In the genomic region with DNA sequence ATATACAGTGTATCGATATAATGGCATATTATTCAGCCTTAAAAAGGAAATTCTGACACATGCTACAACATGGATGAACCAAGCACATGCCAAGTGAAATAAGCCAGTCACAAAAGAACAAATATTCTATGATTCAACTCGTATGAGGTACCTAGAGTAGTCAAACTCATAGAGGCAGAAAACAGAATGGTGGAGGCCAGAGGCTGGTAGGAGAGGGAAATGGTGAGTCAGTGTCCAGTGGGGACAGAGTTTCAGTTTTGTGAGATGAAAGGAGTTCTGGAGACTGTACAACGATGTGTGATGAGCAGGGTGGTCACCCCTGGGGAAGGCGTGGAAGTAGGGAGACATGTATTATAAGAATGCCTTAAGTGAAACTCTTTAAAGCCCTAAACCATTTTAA, we compare ENCODE assay signal across 26 cellular contexts. TPM values are rescaled to one million over a fixed set of nuclear protein-coding genes. Genes with fewer than 3 reads are reported as not detected.
DNase-seq lines count a peak whose midpoint lies in the region; ATAC-seq and TF ChIP-seq lines count a peak whose summit lies in the region.
"Had no signal": no experiment of that assay in that cellular context is flagged by ENCODE, and none has a peak within 500 bp of the region (broad histone marks: within the 10 kb centered on the region; RNA-seq: fewer than 3 reads in every experiment).

No MANE protein-coding gene starts in this region.

- no peak overlapping the region for H3K4me3 ChIP-seq in Panc1 (ENCODE audit: low read depth in 2 of 2, low read length in 2 of 2)
- no peak overlapping the region for H3K4me3 ChIP-seq in HAP-1
- H3K4me3 ChIP-seq in GM23338, result no peak overlapping the region
- H3K4me3 ChIP-seq: GM23248, hepatocyte, SJCRH30, skin epidermis had no signal

- CTCF ChIA-PET in Panc1 (lab: Charles Lee), result no interaction called here

- no peaks in the 10 kb centered on the region for H3K4me1 ChIP-seq in Panc1 (ENCODE audit: control insufficient read depth, insufficient read depth, low read length)
- no peaks in the 10 kb centered on the region for H3K4me1 ChIP-seq in HAP-1
- no peaks in the 10 kb centered on the region for H3K4me1 ChIP-seq in GM23338 (ENCODE audit: insufficient read depth)

- peak; percentile 51 to 53 for DNase-seq in activated T-cell treated with anti-CD3 and anti-CD28 coated beads, Interleukin-2, amount 50 U/mL, for 72 hours
- DNase-seq in activated T-cell treated with anti-CD3 and anti-CD28 coated beads for 4 hours (no peak), Panc1 (ENCODE audit: low read depth, low spot score) (no peak), endothelial cell (ENCODE audit: low spot score) (no peak), HAP-1 (ENCODE audit: low spot score in 2 of 2) (no peak), GM23338 (ENCODE audit: low spot score) (no peak)
- DNase-seq in stimulated activated effector memory CD8-positive, alpha-beta T cell treated with anti-CD3 and anti-CD28 coated beads, Interleukin-12 subunit alpha, Interleukin-12 subunit beta, amount 100 ng/mL, for 72 hours (ENCODE audit: low spot score in 2 of 2), result no peak
- DNase-seq: amygdala; dermis blood vessel endothelial cell; DMS79; foreskin fibroblast; GM23248; KG1; NCI-H187; NCI-H226; NCI-H774; OCI-M1; SJCRH30; stimulated activated CD4-positive, alpha-beta T cell treated with anti-CD3 and anti-CD28 coated beads, Interleukin-2, amount 100 ng/mL, for 48 hours; trophoblast cell had no signal

- H3K36me3 ChIP-seq in Panc1 (ENCODE audit: control insufficient read depth, insufficient read depth, low read length), result no peaks in the 10 kb centered on the region
- no peaks in the 10 kb centered on the region for H3K36me3 ChIP-seq in HAP-1 (replicated peaks)
- H3K36me3 ChIP-seq in GM23338 (ENCODE audit: insufficient read depth), result no peaks in the 10 kb centered on the region
- H3K36me3 ChIP-seq: SJCRH30 had no signal

- no peaks in the 10 kb centered on the region for H3K9me3 Mint-ChIP-seq in activated T-cell treated with anti-CD3 and anti-CD28 coated beads, Interleukin-2, amount 50 U/mL, for 72 hours
- H3K9me3 Mint-ChIP-seq in activated naive CD4-positive, alpha-beta T cell treated with anti-CD3 and anti-CD28 coated beads, Interleukin-2, amount 50 U/mL, for 24 hours, result no peaks in the 10 kb centered on the region
- H3K9me3 Mint-ChIP-seq in stimulated activated effector memory CD8-positive, alpha-beta T cell treated with anti-CD3 and anti-CD28 coated beads, Interleukin-12 subunit alpha, Interleukin-12 subunit beta, amount 100 ng/mL, for 72 hours, result no peaks in the 10 kb centered on the region
- H3K9me3 Mint-ChIP-seq in endothelial cell (ENCODE audit: unreplicated experiment), result no peaks in the 10 kb centered on the region
- no peaks in the 10 kb centered on the region for H3K9me3 Mint-ChIP-seq in GM23338

- peak overlapping the region; percentile 39 for H3K27ac Mint-ChIP-seq in activated T-cell treated with anti-CD3 and anti-CD28 coated beads, Interleukin-2, amount 50 U/mL, for 72 hours
- H3K27ac Mint-ChIP-seq in activated naive CD4-positive, alpha-beta T cell treated with anti-CD3 and anti-CD28 coated beads, Interleukin-2, amount 50 U/mL, for 24 hours, result peak overlapping the region; percentile 98
- peak overlapping the region; percentile 67 for H3K27ac Mint-ChIP-seq in stimulated activated effector memory CD8-positive, alpha-beta T cell treated with anti-CD3 and anti-CD28 coated beads, Interleukin-12 subunit alpha, Interleukin-12 subunit beta, amount 100 ng/mL, for 72 hours
- no peak overlapping the region for H3K27ac Mint-ChIP-seq in endothelial cell (ENCODE audit: unreplicated experiment)
- H3K27ac Mint-ChIP-seq in GM23338, result no peak overlapping the region

- H3K27ac ChIP-seq in Panc1 (ENCODE audit: low read length) (no peak overlapping the region), GM23338 (ENCODE audit: low read depth) (no peak overlapping the region; the same call in 1 of the 2 replicates)
- H3K27ac ChIP-seq: epithelial cell of prostate, GM23248, hepatocyte, SJCRH30, skin epidermis had no signal

- no peaks in the 10 kb centered on the region for H3F3A ChIP-seq in GM23338 (replicated peaks; ENCODE audit: low read depth)

- peak overlapping the region; percentile 16 to 18 for H3K4me3 Mint-ChIP-seq in activated T-cell treated with anti-CD3 and anti-CD28 coated beads, Interleukin-2, amount 50 U/mL, for 72 hours
- H3K4me3 Mint-ChIP-seq in activated naive CD4-positive, alpha-beta T cell treated with anti-CD3 and anti-CD28 coated beads, Interleukin-2, amount 50 U/mL, for 24 hours, result peak overlapping the region; percentile 42
- H3K4me3 Mint-ChIP-seq in stimulated activated effector memory CD8-positive, alpha-beta T cell treated with anti-CD3 and anti-CD28 coated beads, Interleukin-12 subunit alpha, Interleukin-12 subunit beta, amount 100 ng/mL, for 72 hours, result no peak overlapping the region
- H3K4me3 Mint-ChIP-seq in endothelial cell (ENCODE audit: unreplicated experiment), result no peak overlapping the region
- no peak overlapping the region for H3K4me3 Mint-ChIP-seq in GM23338

- intact Hi-C loops in Panc1 (cut with micrococcal nuclease; ENCODE audit: unreplicated experiment), result no loop called here

- TF ChIP-seq CTCF in Panc1 (IDR thresholded peaks at IDR 0.05) (no peak), endothelial cell (IDR thresholded peaks at IDR 0.05; ENCODE audit: unreplicated experiment) (no peak), GM23338 (conservative IDR thresholded peaks at IDR 0.05; ENCODE audit: low read depth in 2 of 2) (no peak)

- BruUV-seq in Panc1 (replicated peaks; lab: Mats Ljungman, UMichigan), result no TSS peak

- POLR2A ChIA-PET in Panc1 (lab: Charles Lee), result no interaction called here

- H3K9me3 ChIP-seq in Panc1 (ENCODE audit: control insufficient read depth, insufficient read depth, low read depth, low read length) (no peaks in the 10 kb centered on the region), HAP-1 (no peaks in the 10 kb centered on the region)
- H3K9me3 ChIP-seq: SJCRH30 had no signal

- H3K4me2 ChIP-seq in GM23338, result no peak overlapping the region
- H3K4me2 ChIP-seq: hepatocyte had no signal

- H3K27me3 ChIP-seq in Panc1 (ENCODE audit: control insufficient read depth, insufficient read depth, low read length), result no peaks in the 10 kb centered on the region
- no peaks in the 10 kb centered on the region for H3K27me3 ChIP-seq in HAP-1 (ENCODE audit: low read depth)
- H3K27me3 ChIP-seq in GM23338 (ENCODE audit: insufficient read depth), result no peaks in the 10 kb centered on the region
- H3K27me3 ChIP-seq: hepatocyte, SJCRH30 had no signal

- no peaks in the 10 kb centered on the region; the same call in 1 of the 2 replicates for H3K9me2 ChIP-seq in GM23338 (ENCODE audit: insufficient read depth)

- peak; percentile 69 to 78 for ATAC-seq in activated T-cell treated with anti-CD3 and anti-CD28 coated beads, Interleukin-2, amount 50 U/mL, for 72 hours (replicated peaks in 1 of 2)
- ATAC-seq in Panc1, result 0 out of 2 replicates have a peak, but pooled peaks have one; percentile 45
- ATAC-seq in stimulated activated effector memory CD8-positive, alpha-beta T cell treated with anti-CD3 and anti-CD28 coated beads, Interleukin-12 subunit alpha, Interleukin-12 subunit beta, amount 100 ng/mL, for 72 hours, result peak; percentile 67
- no peak for ATAC-seq in GM23338

- peaks cover 24 to 29% of the 10 kb centered on the region in 2 donors for H3K36me3 Mint-ChIP-seq in activated T-cell treated with anti-CD3 and anti-CD28 coated beads, Interleukin-2, amount 50 U/mL, for 72 hours (ENCODE audit: insufficient read depth in 2 of 2)
- H3K36me3 Mint-ChIP-seq in activated naive CD4-positive, alpha-beta T cell treated with anti-CD3 and anti-CD28 coated beads, Interleukin-2, amount 50 U/mL, for 24 hours, result peaks cover 13% of the 10 kb centered on the region
- peaks cover 23% of the 10 kb centered on the region for H3K36me3 Mint-ChIP-seq in stimulated activated effector memory CD8-positive, alpha-beta T cell treated with anti-CD3 and anti-CD28 coated beads, Interleukin-12 subunit alpha, Interleukin-12 subunit beta, amount 100 ng/mL, for 72 hours
- H3K36me3 Mint-ChIP-seq in endothelial cell (ENCODE audit: low read depth, unreplicated experiment) (peaks cover 3% of the 10 kb centered on the region), GM23338 (ENCODE audit: low read depth) (no peaks in the 10 kb centered on the region)

- H3K4me1 Mint-ChIP-seq in activated T-cell treated with anti-CD3 and anti-CD28 coated beads, Interleukin-2, amount 50 U/mL, for 72 hours (ENCODE audit: low read depth), result peaks cover 71% of the 10 kb centered on the region
- H3K4me1 Mint-ChIP-seq in activated naive CD4-positive, alpha-beta T cell treated with anti-CD3 and anti-CD28 coated beads, Interleukin-2, amount 50 U/mL, for 24 hours, result peaks cover 78% of the 10 kb centered on the region
- peaks cover 54% of the 10 kb centered on the region for H3K4me1 Mint-ChIP-seq in stimulated activated effector memory CD8-positive, alpha-beta T cell treated with anti-CD3 and anti-CD28 coated beads, Interleukin-12 subunit alpha, Interleukin-12 subunit beta, amount 100 ng/mL, for 72 hours
- H3K4me1 Mint-ChIP-seq in endothelial cell (ENCODE audit: unreplicated experiment) (peaks cover 3% of the 10 kb centered on the region), GM23338 (no peaks in the 10 kb centered on the region)

- H2AFZ ChIP-seq in GM23338, result no peak overlapping the region
- H2AFZ ChIP-seq: GM23248, hepatocyte had no signal

- H4K20me1 ChIP-seq in GM23338 (replicated peaks; ENCODE audit: insufficient read depth), result no peaks in the 10 kb centered on the region

- no peaks in the 10 kb centered on the region for H3K79me2 ChIP-seq in GM23338 (replicated peaks; ENCODE audit: insufficient read depth)
- H3K79me2 ChIP-seq: hepatocyte had no signal

- no peaks in the 10 kb centered on the region for H3K27me3 Mint-ChIP-seq in activated T-cell treated with anti-CD3 and anti-CD28 coated beads, Interleukin-2, amount 50 U/mL, for 72 hours (ENCODE audit: low read depth)
- H3K27me3 Mint-ChIP-seq in activated naive CD4-positive, alpha-beta T cell treated with anti-CD3 and anti-CD28 coated beads, Interleukin-2, amount 50 U/mL, for 24 hours, result no peaks in the 10 kb centered on the region
- H3K27me3 Mint-ChIP-seq in endothelial cell (ENCODE audit: unreplicated experiment) (peaks cover 2% of the 10 kb centered on the region), GM23338 (ENCODE audit: insufficient read depth, low read depth, poor library complexity) (peaks cover 2% of the 10 kb centered on the region)

- in situ Hi-C loops in Panc1 (cut with HindIII; ENCODE audit: low pct_unique_long_range_greater_than_20kb, low sequenced_read_pairs), result no loop called here
- in situ Hi-C loops in HAP-1 (cut with MboI; ENCODE audit: low sequenced_read_pairs), result no loop called here

RNA-seq across cellular contexts. Expression of gene RNF157, which starts 39.9 kb away (rescaled TPM):
- total RNA-seq in activated T-cell treated with anti-CD3 and anti-CD28 coated beads, Interleukin-2, amount 50 U/mL, for 72 hours, result 100 to 1,000 TPM in 1 of 2 donors, 10 to 100 TPM in 1; 91.9 to 100 TPM
- total RNA-seq in Panc1 (2021; ENCODE audit: unreplicated experiment), result 4.0 TPM
- 5.6 TPM for polyA plus RNA-seq in Panc1 (2012; ENCODE audit: insufficient read length)
- 18.7 TPM for total RNA-seq in endothelial cell (ENCODE audit: unreplicated experiment)
- total RNA-seq in GM23338 (2014; rRNA removed; shearing (Covaris generic)), result 11.7 and 13.8 TPM in 2 replicates
- 7.8 and 8.5 TPM in 2 replicates for polyA plus RNA-seq in GM23338 (2016; fragmentation: Nextera tagmentation; extraction: Ambion mirVana)

RNA-seq across cellular contexts. Expression of gene FOXJ1, which starts 59.3 kb away (rescaled TPM):
- total RNA-seq in activated T-cell treated with anti-CD3 and anti-CD28 coated beads, Interleukin-2, amount 50 U/mL, for 72 hours, result 1 to 10 TPM; 1.4 to 1.5 TPM
- total RNA-seq in Panc1 (2021; ENCODE audit: unreplicated experiment) (0.28 TPM), endothelial cell (ENCODE audit: unreplicated experiment) (2.1 TPM)
- 0.22 TPM for polyA plus RNA-seq in Panc1 (2012; ENCODE audit: insufficient read length)
- total RNA-seq in GM23338 (2014; rRNA removed; shearing (Covaris generic)), result 8.7 and 12.3 TPM in 2 replicates
- 2.3 and 2.8 TPM in 2 replicates for polyA plus RNA-seq in GM23338 (2016; fragmentation: Nextera tagmentation; extraction: Ambion mirVana)
- total RNA-seq: dermis blood vessel endothelial cell, GM23248, pulmonary artery endothelial cell had no signal
- polyA plus RNA-seq: GM23248, liver had no signal

Comparison
In these comparisons a context has a peak if more than half of its experiments do, and no peak if none do; other contexts are left out.
1. DNase-seq: peak in activated T-cell treated with anti-CD3 and anti-CD28 coated beads, Interleukin-2, amount 50 U/mL, for 72 hours (2 of 2); none in activated T-cell treated with anti-CD3 and anti-CD28 coated beads for 4 hours (single experiment), Panc1 (single experiment), stimulated activated effector memory CD8-positive, alpha-beta T cell treated with anti-CD3 and anti-CD28 coated beads, Interleukin-12 subunit alpha, Interleukin-12 subunit beta, amount 100 ng/mL, for 72 hours (0 of 2), endothelial cell (single experiment), HAP-1 (0 of 2) and GM23338 (single experiment).
2. H3K27ac Mint-ChIP-seq: peak in activated T-cell treated with anti-CD3 and anti-CD28 coated beads, Interleukin-2, amount 50 U/mL, for 72 hours (single experiment), activated naive CD4-positive, alpha-beta T cell treated with anti-CD3 and anti-CD28 coated beads, Interleukin-2, amount 50 U/mL, for 24 hours (single experiment) and stimulated activated effector memory CD8-positive, alpha-beta T cell treated with anti-CD3 and anti-CD28 coated beads, Interleukin-12 subunit alpha, Interleukin-12 subunit beta, amount 100 ng/mL, for 72 hours (single experiment); none in endothelial cell (single experiment) and GM23338 (single experiment).
3. H3K4me3 Mint-ChIP-seq: peak in activated T-cell treated with anti-CD3 and anti-CD28 coated beads, Interleukin-2, amount 50 U/mL, for 72 hours (2 of 2) and activated naive CD4-positive, alpha-beta T cell treated with anti-CD3 and anti-CD28 coated beads, Interleukin-2, amount 50 U/mL, for 24 hours (single experiment); none in stimulated activated effector memory CD8-positive, alpha-beta T cell treated with anti-CD3 and anti-CD28 coated beads, Interleukin-12 subunit alpha, Interleukin-12 subunit beta, amount 100 ng/mL, for 72 hours (single experiment), endothelial cell (single experiment) and GM23338 (single experiment).